18 cellular contexts compared by ENCODE assay signal in genomic region chr15:63236272-63236671, GRCh38. TPM values are rescaled to one million over a fixed set of nuclear protein-coding genes. Genes with fewer than 3 reads are reported as not detected.
DNase-seq lines count a peak whose midpoint lies in the region; ATAC-seq and TF ChIP-seq lines count a peak whose summit lies in the region.
"Had no signal": no experiment of that assay in that cellular context is flagged by ENCODE, and none has a peak within 500 bp of the region (broad histone marks: within the 10 kb centered on the region; RNA-seq: fewer than 3 reads in every experiment).

No MANE protein-coding gene starts in this region.

- no peak overlapping the region for H3K9ac ChIP-seq in adipocyte (ENCODE audit: low read length)

- H3K4me3 ChIP-seq in adipocyte (ENCODE audit: low read length) (peak overlapping the region; percentile 14), fibroblast of mammary gland (ENCODE audit: control insufficient read depth, low read depth, low read length) (no peak overlapping the region)
- H3K4me3 ChIP-seq: left lung had no signal

- H3K4me1 Mint-ChIP-seq in stimulated activated naive CD8-positive, alpha-beta T cell treated with anti-CD3 and anti-CD28 coated beads, Interleukin-15, Interleukin-2, amounts not matched to agents 100 ng/mL and 50 ng/mL, for 24 hours (ENCODE audit: low read depth) = peaks cover 94% of the 10 kb centered on the region
- peaks cover 90% of the 10 kb centered on the region for H3K4me1 Mint-ChIP-seq in stimulated activated naive CD8-positive, alpha-beta T cell treated with anti-CD3 and anti-CD28 coated beads, Interleukin-15, amount 100 ng/mL, for 72 hours
- H3K4me1 Mint-ChIP-seq in naive thymus-derived CD8-positive, alpha-beta T cell = peaks cover 22 to 83% (median 66%) of the 10 kb centered on the region in 4 donors

- no peaks in the 10 kb centered on the region for H3K36me3 ChIP-seq in adipocyte (ENCODE audit: control insufficient read depth, insufficient read depth, low read length, severe bottlenecking)
- H3K36me3 ChIP-seq: left lung had no signal

- no peaks in the 10 kb centered on the region for H3K9me3 Mint-ChIP-seq in stimulated activated naive CD8-positive, alpha-beta T cell treated with anti-CD3 and anti-CD28 coated beads, Interleukin-15, Interleukin-2, amounts not matched to agents 100 ng/mL and 50 ng/mL, for 24 hours
- H3K9me3 Mint-ChIP-seq in stimulated activated naive CD8-positive, alpha-beta T cell treated with anti-CD3 and anti-CD28 coated beads, Interleukin-15, amount 100 ng/mL, for 72 hours = no peaks in the 10 kb centered on the region
- no peaks in the 10 kb centered on the region for H3K9me3 Mint-ChIP-seq in naive thymus-derived CD8-positive, alpha-beta T cell
- H3K9me3 Mint-ChIP-seq: activated CD8-positive, alpha-beta T cell treated with anti-CD3 and anti-CD28 coated beads for 36 hours; activated T-helper 17 cell treated with anti-CD3 and anti-CD28 coated beads, Interleukin-2, amount 50 U/mL, for 72 hours had no signal

- H3K36me3 Mint-ChIP-seq in stimulated activated naive CD8-positive, alpha-beta T cell treated with anti-CD3 and anti-CD28 coated beads, Interleukin-15, Interleukin-2, amounts not matched to agents 100 ng/mL and 50 ng/mL, for 24 hours (ENCODE audit: low read depth) = peaks cover 70% of the 10 kb centered on the region
- peaks cover 0 to 18% (median 4%) of the 10 kb centered on the region in 3 donors for H3K36me3 Mint-ChIP-seq in naive thymus-derived CD8-positive, alpha-beta T cell

- H3K4me3 Mint-ChIP-seq in stimulated activated naive CD8-positive, alpha-beta T cell treated with anti-CD3 and anti-CD28 coated beads, Interleukin-15, Interleukin-2, amounts not matched to agents 100 ng/mL and 50 ng/mL, for 24 hours = no peak overlapping the region
- no peak overlapping the region for H3K4me3 Mint-ChIP-seq in stimulated activated naive CD8-positive, alpha-beta T cell treated with anti-CD3 and anti-CD28 coated beads, Interleukin-15, amount 100 ng/mL, for 72 hours
- no peak overlapping the region for H3K4me3 Mint-ChIP-seq in naive thymus-derived CD8-positive, alpha-beta T cell
- H3K4me3 Mint-ChIP-seq: activated CD8-positive, alpha-beta T cell treated with anti-CD3 and anti-CD28 coated beads for 36 hours had no signal

- H3K27me3 Mint-ChIP-seq in stimulated activated naive CD8-positive, alpha-beta T cell treated with anti-CD3 and anti-CD28 coated beads, Interleukin-15, Interleukin-2, amounts not matched to agents 100 ng/mL and 50 ng/mL, for 24 hours = no peaks in the 10 kb centered on the region
- no peaks in the 10 kb centered on the region for H3K27me3 Mint-ChIP-seq in stimulated activated naive CD8-positive, alpha-beta T cell treated with anti-CD3 and anti-CD28 coated beads, Interleukin-15, amount 100 ng/mL, for 72 hours
- no peaks in the 10 kb centered on the region for H3K27me3 Mint-ChIP-seq in naive thymus-derived CD8-positive, alpha-beta T cell
- H3K27me3 Mint-ChIP-seq: activated CD8-positive, alpha-beta T cell treated with anti-CD3 and anti-CD28 coated beads for 36 hours; activated T-helper 17 cell treated with anti-CD3 and anti-CD28 coated beads, Interleukin-2, amount 50 U/mL, for 72 hours had no signal

- H3K27ac Mint-ChIP-seq in stimulated activated naive CD8-positive, alpha-beta T cell treated with anti-CD3 and anti-CD28 coated beads, Interleukin-15, Interleukin-2, amounts not matched to agents 100 ng/mL and 50 ng/mL, for 24 hours = peak overlapping the region; percentile 14
- H3K27ac Mint-ChIP-seq in stimulated activated naive CD8-positive, alpha-beta T cell treated with anti-CD3 and anti-CD28 coated beads, Interleukin-15, amount 100 ng/mL, for 72 hours = no peak overlapping the region
- H3K27ac Mint-ChIP-seq in naive thymus-derived CD8-positive, alpha-beta T cell = peak overlapping the region in 1 of 10 donors; percentile 43
- H3K27ac Mint-ChIP-seq: activated T-helper 17 cell treated with anti-CD3 and anti-CD28 coated beads, Interleukin-2, amount 50 U/mL, for 72 hours had no signal

- no peaks in the 10 kb centered on the region for H3K27me3 ChIP-seq in adipocyte (replicated peaks; ENCODE audit: control insufficient read depth, insufficient read depth, low read length)
- H3K27me3 ChIP-seq: left lung had no signal

- no peak for ATAC-seq in stimulated activated naive CD8-positive, alpha-beta T cell treated with anti-CD3 and anti-CD28 coated beads, Interleukin-15, amount 100 ng/mL, for 72 hours
- ATAC-seq in naive thymus-derived CD8-positive, alpha-beta T cell = no peak
- ATAC-seq: activated CD8-positive, alpha-beta T cell treated with anti-CD3 and anti-CD28 coated beads for 36 hours; activated T-helper 17 cell treated with anti-CD3 and anti-CD28 coated beads, Interleukin-2, amount 50 U/mL, for 72 hours; esophagus mucosa; HepG2; left lung had no signal

- peaks cover 72% of the 10 kb centered on the region for H3K4me1 ChIP-seq in adipocyte (ENCODE audit: control insufficient read depth, insufficient read depth, low read length)

- TF ChIP-seq CTCF in fibroblast of mammary gland (conservative IDR thresholded peaks at IDR 0.05; ENCODE audit: control insufficient read depth, insufficient read depth, low read depth, low read length) (no peak), GM20000 (IDR thresholded peaks at IDR 0.05; ENCODE audit: extremely low read depth, missing control alignments) (no peak)

- POLR2A ChIA-PET in naive thymus-derived CD8-positive, alpha-beta T cell (lab: Charles Lee) = no interaction called here

- no peak for DNase-seq in stimulated activated naive CD8-positive, alpha-beta T cell treated with anti-CD3 and anti-CD28 coated beads, Interleukin-15, amount 100 ng/mL, for 72 hours
- DNase-seq in adipocyte (ENCODE audit: low read depth) = no peak
- peak; percentile 89 for DNase-seq in fibroblast of mammary gland (ENCODE audit: low read depth)
- no peak for DNase-seq in activated CD8-positive, alpha-beta memory T cell treated with anti-CD3 and anti-CD28 coated beads for 24 hours
- DNase-seq in naive thymus-derived CD8-positive, alpha-beta T cell = no peak
- no peak for DNase-seq in NCI-H1694 (lab: John Stamatoyannopoulos, UW)
- no peak for DNase-seq in GM20000 (ENCODE audit: low spot score)
- DNase-seq: activated CD8-positive, alpha-beta T cell treated with anti-CD3 and anti-CD28 coated beads for 36 hours; amygdala; GDM1; left lung; NCI-H1092; NCI-H2171 treated with DMSO at 0.1 percent for 48 hours; NK-92 treated with Interleukin-12 subunit alpha and Interleukin-12 subunit beta, amount 100 ng/mL, for 24 hours had no signal

- no peaks in the 10 kb centered on the region for H3K9me3 ChIP-seq in adipocyte (ENCODE audit: control insufficient read depth, low read length)
- H3K9me3 ChIP-seq: left lung had no signal

RNA-seq across cellular contexts. Expression of gene APH1B, which starts 41.1 kb away (rescaled TPM):
- total RNA-seq in naive thymus-derived CD8-positive, alpha-beta T cell = 10 to 100 TPM; 27.0 to 28.5 TPM
- polyA plus RNA-seq in naive thymus-derived CD8-positive, alpha-beta T cell = 10 to 100 TPM in 2 of 3 donors, 1 to 10 TPM in 1; 8.3 to 14.3 (median 11.1) TPM

RNA-seq across cellular contexts. Expression of gene RAB8B, which starts 46.9 kb away (rescaled TPM):
- total RNA-seq in naive thymus-derived CD8-positive, alpha-beta T cell = 10 to 100 TPM; 78.4 to 79.6 TPM
- 10 to 100 TPM; 35.1 to 40.7 (median 35.3) TPM for polyA plus RNA-seq in naive thymus-derived CD8-positive, alpha-beta T cell
